In the genomic region with DNA sequence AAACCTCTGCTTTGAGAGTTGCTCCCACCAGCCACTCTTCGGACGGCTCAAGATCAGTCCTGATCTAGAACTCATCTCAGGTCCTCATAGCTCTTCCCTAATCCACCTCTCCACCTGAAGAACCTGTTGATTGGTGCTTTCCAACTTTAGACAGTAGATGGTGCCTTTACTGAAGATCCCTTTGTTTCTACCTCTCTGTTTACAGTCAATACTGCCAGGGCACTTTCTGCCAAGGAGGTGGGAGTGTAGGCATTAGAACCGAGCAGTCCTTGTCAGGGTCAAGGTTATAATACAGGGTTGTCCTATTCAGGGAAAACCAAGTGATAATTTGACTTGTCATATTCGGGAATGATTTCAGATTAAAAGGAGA, we compare ENCODE assay signal across 10 cellular contexts. TPM values are rescaled to one million over a fixed set of nuclear protein-coding genes. Genes with fewer than 3 reads are reported as not detected.
DNase-seq lines count a peak whose midpoint lies in the region; ATAC-seq, FAIRE-seq and TF ChIP-seq lines count a peak whose summit lies in the region.
"Had no signal": no experiment of that assay in that cellular context is flagged by ENCODE, and none has a peak within 500 bp of the region (broad histone marks: within the 10 kb centered on the region; RNA-seq: fewer than 3 reads in every experiment).

No MANE protein-coding gene starts in this region.

- no peaks in the 10 kb centered on the region for H3K9me3 Mint-ChIP-seq in mesothelial cell of epicardium

- no peaks in the 10 kb centered on the region for H3K27me3 Mint-ChIP-seq in mesothelial cell of epicardium (ENCODE audit: low read depth)

- no peak for TF ChIP-seq POLR2A in A549 (IDR thresholded peaks at IDR 0.05; ENCODE audit: low read length)

- H3K27me3 ChIP-seq in ectodermal cell (ENCODE audit: control insufficient read depth, insufficient read depth, low read length, poor library complexity, severe bottlenecking): peaks cover 18% of the 10 kb centered on the region

- peak overlapping the region; percentile 100 for H3K4me2 ChIP-seq in A549

- H3K36me3 ChIP-seq in ectodermal cell (ENCODE audit: control insufficient read depth, insufficient read depth, low read length): no peaks in the 10 kb centered on the region

- peak overlapping the region; percentile 90 for H3K27ac Mint-ChIP-seq in mesothelial cell of epicardium

- TF ChIP-seq CTCF in A549 (IDR thresholded peaks at IDR 0.05): peak; percentile 41; the same call in 2 of the 3 replicates
- no peak for TF ChIP-seq CTCF in mesothelial cell of epicardium (IDR thresholded peaks at IDR 0.05; ENCODE audit: unreplicated experiment)

- no peaks in the 10 kb centered on the region for H3K9me3 ChIP-seq in A549
- H3K9me3 ChIP-seq in ectodermal cell (ENCODE audit: control insufficient read depth, low read length): no peaks in the 10 kb centered on the region

- POLR2A ChIA-PET in A549 (lab: Yijun Ruan, JAX): no interaction called here

- no peak overlapping the region for H3K27ac ChIP-seq in A549
- no peak overlapping the region for H3K27ac ChIP-seq in ectodermal cell (ENCODE audit: insufficient read depth, low read depth, low read length, poor library complexity, severe bottlenecking)

- peak; percentile 46 to 62 for ATAC-seq in A549
- ATAC-seq in GM21717 (IDR thresholded peaks at IDR 0.05; ENCODE audit: unreplicated experiment): no peak
- ATAC-seq: activated CD4-positive, CD25-positive, alpha-beta regulatory T cell treated with anti-CD3 and anti-CD28 coated beads, Interleukin-2, amount 50 U/mL, for 24 hours had no signal

- H3K4me3 Mint-ChIP-seq in mesothelial cell of epicardium: peak overlapping the region; percentile 86

- WGBS in A549 (ENCODE audit: missing lambda C conversion rate): 55% methylated on average over 4 of the region's 4 CpGs
- WGBS in ectodermal cell, 2 experiments: 76 to 82% methylated on average over 4 of the region's 4 CpGs

- peaks cover 37% of the 10 kb centered on the region for H3K4me1 Mint-ChIP-seq in mesothelial cell of epicardium

- H3K4me3 ChIP-seq in A549 (peak overlapping the region; percentile 91; the same call in 1 of the 3 replicates), ectodermal cell (ENCODE audit: insufficient read depth, low read depth, low read length) (peak overlapping the region; percentile 62)

- peak; percentile 51 for FAIRE-seq in A549 (lab: Jason Lieb, UNC)

- peak; percentile 47 to 58 for DNase-seq in A549 (ENCODE audit: low read depth in 1 of 2, low spot score in 1 of 2)
- peak; percentile 39 for DNase-seq in HuH-7 (ENCODE audit: low spot score)
- DNase-seq in mesothelial cell of epicardium (ENCODE audit: low spot score in 2 of 2, unreplicated experiment in 2 of 2): no peak
- DNase-seq in central memory CD4-positive, alpha-beta T cell: no peak
- DNase-seq in NCI-H524 treated with DMSO at 0.1 percent for 48 hours (lab: John Stamatoyannopoulos, UW): no peak
- no peak for DNase-seq in germinal center (ENCODE audit: low spot score)
- DNase-seq: DMS79 had no signal

- peak; percentile 36 to 41; a peak in 3 of 5 replicates for TF ChIP-seq RAD21 in A549 (conservative IDR thresholded peaks at IDR 0.05 in 1 of 2, IDR thresholded peaks at IDR 0.05 in 1 of 2)

- TF ChIP-seq EP300 in A549 (IDR thresholded peaks at IDR 0.05): no peak

- H3K36me3 Mint-ChIP-seq in mesothelial cell of epicardium: peaks cover 3% of the 10 kb centered on the region

- CTCF ChIA-PET in A549 (lab: Yijun Ruan, JAX): interaction anchor here (0.6 to 4.3 kb wide), 25 partner anchors 9 to 886 kb away, joined by 3 to 50 read pairs (median 4); no protein-coding TSS in a partner anchor

- H3K4me1 ChIP-seq in A549 (peaks cover 9% of the 10 kb centered on the region; the same call in 2 of the 3 replicates), ectodermal cell (ENCODE audit: control insufficient read depth, insufficient read depth, low read length) (peaks cover 7% of the 10 kb centered on the region)

TF ChIP-seq in A549, 52 proteins besides CTCF, POLR2A, EP300 and RAD21:
- TF ChIP-seq ZC3H11A (IDR thresholded peaks at IDR 0.05): no peak
- peak; percentile 57 for TF ChIP-seq SMC3 (IDR thresholded peaks at IDR 0.05)

RNA-seq across cellular contexts. Expression of a gene that starts 1.2 kb away (rescaled TPM):
- polyA plus RNA-seq in A549 (2011; rRNA removed) (1.8 and 2.3 TPM in 2 replicates), A549 (2017; fragmentation: RNase III; extraction: RNeasy Plus Mini Kit Qiagen cat#74134 plus additional on column Dnase treatment) (1.4 to 1.8 TPM (median 1.6 TPM) in 3 replicates)
- polyA plus RNA-seq in A549 (2012; cell fraction: cytosol; rRNA removed): 0.79 and 0.83 TPM in 2 replicates
- 1.2 and 1.6 TPM in 2 replicates for polyA plus RNA-seq in A549 (2012; cell fraction: nucleus; rRNA removed)
- polyA minus RNA-seq in A549 (2011; rRNA and poly(A)+ RNA removed): 2.6 and 3.1 TPM in 2 replicates
- polyA plus RNA-seq in ectodermal cell (2013, experiment 1 of 4): 5.1 TPM
- 4.5 TPM for polyA plus RNA-seq in ectodermal cell (2013, experiment 2 of 4)
- 3.6 TPM for polyA plus RNA-seq in ectodermal cell (2013, experiment 3 of 4)
- polyA plus RNA-seq in ectodermal cell (2013, experiment 4 of 4): 4.1 TPM
- total RNA-seq in mesothelial cell of epicardium: 34.1 to 36.4 TPM (median 35.7 TPM) in 3 replicates

Comparison
In these comparisons a context has a peak if more than half of its experiments do, and no peak if none do; other contexts are left out.
1. DNase-seq: peak in A549 (2 of 2) and HuH-7 (single experiment); none in mesothelial cell of epicardium (0 of 2), central memory CD4-positive, alpha-beta T cell (single experiment), NCI-H524 treated with DMSO at 0.1 percent for 48 hours (single experiment) and germinal center (single experiment).